1 cellular context compared by ENCODE assay signal in genomic region chr17:30719131-30719973, GRCh38.
TF ChIP-seq lines count a peak whose summit lies in the region.

No MANE protein-coding gene starts in this region.

TF ChIP-seq in GM12878, 131 proteins besides CTCF, POLR2A, EP300 and RAD21:
- TF ChIP-seq ATF3 (IDR thresholded peaks at IDR 0.05; ENCODE audit: borderline replicate concordance, extremely low read depth, low read depth, low read length), result peak; percentile 15; the same call in 1 of the 2 replicates
- peak; percentile 98 for TF ChIP-seq SMARCA5 (IDR thresholded peaks at IDR 0.05)
- TF ChIP-seq SMC3 (IDR thresholded peaks at IDR 0.05; ENCODE audit: borderline replicate concordance, low read length), result peak; percentile 26; the same call in 1 of the 2 replicates
- peak; percentile 73; the same call in 1 of the 2 replicates for TF ChIP-seq ZNF217 (IDR thresholded peaks at IDR 0.05)
- TF ChIP-seq YY1 (IDR thresholded peaks at IDR 0.05; ENCODE audit: low read depth, low read length), result 0 out of 2 replicates have a peak, but pooled peaks have one; percentile 45
- TF ChIP-seq NBN (IDR thresholded peaks at IDR 0.05), result 0 out of 2 replicates have a peak, but pooled peaks have one; percentile 26
